ENCODE assay signal across 8 cellular contexts in the genomic region with DNA sequence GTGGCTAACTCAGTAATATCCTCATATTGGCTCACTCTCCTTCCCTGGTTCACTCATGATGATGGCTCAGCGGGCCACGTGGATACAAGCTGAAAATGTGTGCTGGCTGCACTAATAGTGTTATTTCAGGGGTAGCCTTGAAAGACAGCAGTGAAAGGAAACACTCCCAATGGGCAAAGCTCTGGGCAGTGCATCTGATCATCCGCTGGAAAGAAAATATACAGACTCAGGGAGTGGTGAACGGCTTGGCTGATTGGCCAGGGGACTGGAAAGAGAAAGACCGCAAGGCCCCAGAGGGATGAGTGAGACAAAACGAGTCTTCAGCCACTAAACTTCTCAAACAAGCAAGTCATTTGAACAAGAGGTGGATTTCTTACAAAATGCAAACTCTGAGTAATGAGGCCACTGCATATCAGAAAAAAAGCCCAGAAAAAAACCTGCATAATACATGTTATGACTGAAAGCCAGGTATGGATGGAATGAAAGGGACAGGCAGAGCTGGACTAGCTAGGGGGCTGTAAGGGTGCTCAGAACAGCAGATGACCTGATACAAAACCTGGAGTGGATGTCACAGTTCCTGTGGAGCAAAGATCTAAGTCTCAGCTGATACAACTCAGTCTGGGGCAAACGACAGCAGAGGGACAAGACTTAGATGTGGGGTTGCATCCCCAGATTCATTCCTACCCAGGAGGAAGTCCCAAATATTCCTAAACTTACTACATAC. TPM values are rescaled to one million over a fixed set of nuclear protein-coding genes. Genes with fewer than 3 reads are reported as not detected.
DNase-seq lines count a peak whose midpoint lies in the region; ATAC-seq and TF ChIP-seq lines count a peak whose summit lies in the region.

No MANE protein-coding gene starts in this region.

- ATAC-seq in GM21515 (IDR thresholded peaks at IDR 0.05; ENCODE audit: unreplicated experiment) (peak; percentile 43), HG03565 (IDR thresholded peaks at IDR 0.05; ENCODE audit: unreplicated experiment) (peak; percentile 18), gastrocnemius medialis (no peak), Right ventricle myocardium superior (ENCODE audit: poor library complexity) (no peak)

- peak overlapping the region in 7 of 8 donors; percentile 27 to 80 (median 61) for H3K27ac Mint-ChIP-seq in CD8-positive, alpha-beta memory T cell

- peaks cover 18% of the 10 kb centered on the region for H3K4me1 ChIP-seq in CD8-positive, alpha-beta memory T cell (ENCODE audit: insufficient read depth, low read length)
- peaks cover 0 to 9% of the 10 kb centered on the region in 2 donors for H3K4me1 ChIP-seq in gastrocnemius medialis

- no peaks in the 10 kb centered on the region for H3K9me3 Mint-ChIP-seq in CD8-positive, alpha-beta memory T cell

- H3K27me3 ChIP-seq in CD8-positive, alpha-beta memory T cell (ENCODE audit: insufficient read depth, low read length, poor library complexity, severe bottlenecking): no peaks in the 10 kb centered on the region
- no peaks in the 10 kb centered on the region for H3K27me3 ChIP-seq in gastrocnemius medialis

- no peak for TF ChIP-seq POLR2A in gastrocnemius medialis (IDR thresholded peaks at IDR 0.05)

- H3K4me3 Mint-ChIP-seq in CD8-positive, alpha-beta memory T cell: peak overlapping the region in 1 of 7 donors; percentile 23

- no peaks in the 10 kb centered on the region for H3K27me3 Mint-ChIP-seq in CD8-positive, alpha-beta memory T cell

- no peaks in the 10 kb centered on the region for H3K9me3 ChIP-seq in CD8-positive, alpha-beta memory T cell (ENCODE audit: low read length)
- no peaks in the 10 kb centered on the region for H3K9me3 ChIP-seq in gastrocnemius medialis

- peaks cover 0 to 38% (median 3%) of the 10 kb centered on the region in 3 donors for H3K36me3 Mint-ChIP-seq in CD8-positive, alpha-beta memory T cell

- H3K27ac ChIP-seq in CD8-positive, alpha-beta memory T cell (ENCODE audit: low read depth, low read length): no peak overlapping the region
- no peak overlapping the region for H3K27ac ChIP-seq in gastrocnemius medialis

- no peaks in the 10 kb centered on the region for H3K36me3 ChIP-seq in CD8-positive, alpha-beta memory T cell (ENCODE audit: insufficient read depth, low read length)
- no peaks in the 10 kb centered on the region for H3K36me3 ChIP-seq in gastrocnemius medialis

- no peak overlapping the region for H3K4me3 ChIP-seq in CD8-positive, alpha-beta memory T cell (ENCODE audit: low read length)
- no peak overlapping the region for H3K4me3 ChIP-seq in gastrocnemius medialis

- peaks cover 13 to 60% (median 34%) of the 10 kb centered on the region in 3 donors for H3K4me1 Mint-ChIP-seq in CD8-positive, alpha-beta memory T cell

- intact Hi-C loops in gastrocnemius medialis (cut with DNase I; ENCODE audit: low total_unique reads): loop anchor here (5.0 to 10.0 kb wide), 3 partner anchors 67 to 295 kb away; no protein-coding TSS in a partner anchor
- intact Hi-C loops in Right ventricle myocardium superior (cut with DNase I): loop anchor here (2.0 kb wide), 1 partner anchor 95 kb away; no protein-coding TSS in a partner anchor

- CTCF ChIA-PET in CD8-positive, alpha-beta memory T cell (lab: Charles Lee): interaction anchor here (1.1 to 5.7 kb wide), 13 partner anchors 8 to 172 kb away, joined by 3 to 199 read pairs (median 36); partner anchors contain the start of genes CMTM6 and CMTM7

- in situ Hi-C loops in gastrocnemius medialis (cut with MboI; ENCODE audit: low sequenced_read_pairs in 4 of 4): loop anchor here in 2 of 4 donors (10.0 kb wide), 1 partner anchor 175 kb away; no protein-coding TSS in a partner anchor

- TF ChIP-seq CTCF in gastrocnemius medialis (IDR thresholded peaks at IDR 0.05 in 4 of 5, conservative IDR thresholded peaks at IDR 0.05 in 1 of 5): no peak

- DNase-seq in CD8-positive, alpha-beta memory T cell: no peak
- DNase-seq in fibroblast of peridontal ligament (ENCODE audit: extremely low read depth) (peak; percentile 84), HuH-7.5 (ENCODE audit: low spot score) (no peak), gastrocnemius medialis (no peak), Right ventricle myocardium superior (no peak), NCI-H345 (lab: John Stamatoyannopoulos, UW) (no peak)

- POLR2A ChIA-PET in CD8-positive, alpha-beta memory T cell (lab: Charles Lee): interaction anchor here (0.7 kb wide), 1 partner anchor 101 kb away, joined by 3 read pairs; no protein-coding TSS in a partner anchor

RNA-seq across cellular contexts. Expression of gene CMTM6, which starts 33.3 kb away (rescaled TPM):
- total RNA-seq in CD8-positive, alpha-beta memory T cell: 10 to 100 TPM; 91.8 to 96.2 TPM
- polyA plus RNA-seq in CD8-positive, alpha-beta memory T cell: 58.1 TPM
- 1 to 10 TPM; 3.7 to 8.8 (median 7.3) TPM for total RNA-seq in gastrocnemius medialis
- 8.9 TPM for total RNA-seq in Right ventricle myocardium superior

Comparison
In these comparisons a context has a peak if more than half of its experiments do, and no peak if none do; other contexts are left out.
1. ATAC-seq: peak in GM21515 (single experiment) and HG03565 (single experiment); none in gastrocnemius medialis (0 of 2) and Right ventricle myocardium superior (single experiment).